Comparison of ENCODE assay signal across 9 cellular contexts in genomic region chr7:55085511-55086412, GRCh38.
DNase-seq lines count a peak whose midpoint lies in the region; ATAC-seq and TF ChIP-seq lines count a peak whose summit lies in the region.
"Had no signal": no experiment of that assay in that cellular context is flagged by ENCODE, and none has a peak within 500 bp of the region (broad histone marks: within the 10 kb centered on the region; RNA-seq: fewer than 3 reads in every experiment).

No MANE protein-coding gene starts in this region.

- H3K4me2 ChIP-seq in OCI-LY7 (ENCODE audit: low read length) (no peak overlapping the region), H9 (ENCODE audit: insufficient read depth, insufficient read length, low read length) (no peak overlapping the region)

- H3K27ac ChIP-seq in A673 (ENCODE audit: low read depth, low read length, poor library complexity, severe bottlenecking) (peak overlapping the region; percentile 25), SK-N-MC (peak overlapping the region; percentile 25; the same call in 1 of the 2 replicates), right lobe of liver (peak overlapping the region in 2 of 3 donors; percentile 31 to 46), OCI-LY7 (ENCODE audit: low read depth, low read length, poor library complexity, severe bottlenecking) (no peak overlapping the region), H9 (ENCODE audit: insufficient read length, low read depth, low read length) (no peak overlapping the region)

- no peak overlapping the region for H4K91ac ChIP-seq in H9 (ENCODE audit: insufficient read length, low read depth, low read length)

- CTCF ChIA-PET in A673 (lab: Charles Lee) (no interaction called here), OCI-LY7 (lab: Charles Lee; ENCODE audit: unreplicated experiment) (no interaction called here)

- no peak overlapping the region for H3T11ph ChIP-seq in H9 (ENCODE audit: low read length)

- no peaks in the 10 kb centered on the region for H3K9me3 Mint-ChIP-seq in H9

- peaks cover 18% of the 10 kb centered on the region for H3K4me1 ChIP-seq in A673 (ENCODE audit: insufficient read depth, low read length, poor library complexity, severe bottlenecking)
- peaks cover 0 to 34% (median 18%) of the 10 kb centered on the region in 4 donors for H3K4me1 ChIP-seq in right lobe of liver
- peaks cover 22% of the 10 kb centered on the region for H3K4me1 ChIP-seq in OCI-LY7 (ENCODE audit: insufficient read depth, low read length, poor library complexity, severe bottlenecking)
- peaks cover 2% of the 10 kb centered on the region; the same call in 1 of the 2 replicates for H3K4me1 ChIP-seq in H9 (ENCODE audit: insufficient read depth, low read length)

- H3K36me3 Mint-ChIP-seq in H9 (ENCODE audit: insufficient read depth in 1 of 3, low read depth in 3 of 3): no peaks in the 10 kb centered on the region
- H3K36me3 Mint-ChIP-seq: CD4-positive, CD25-positive, alpha-beta regulatory T cell had no signal

- H2BK120ac ChIP-seq in H9 (ENCODE audit: low read depth, low read length, poor library complexity, severe bottlenecking): no peak overlapping the region

- intact Hi-C loops in A673 (cut with micrococcal nuclease; ENCODE audit: unreplicated experiment): no loop called here
- intact Hi-C loops in right lobe of liver (cut with DNase I): no loop called here
- intact Hi-C loops in OCI-LY7 (cut with micrococcal nuclease; ENCODE audit: unreplicated experiment): loop anchor here (10.0 kb wide), 1 partner anchor 169 kb away; no protein-coding TSS in a partner anchor
- intact Hi-C loops in posterior vena cava (cut with DNase I): loop anchor here in 1 of 2 donors (2.0 kb wide), 1 partner anchor 59 kb away; no protein-coding TSS in a partner anchor

- no peak overlapping the region for H3K4ac ChIP-seq in H9 (ENCODE audit: low read depth, low read length)

- H3K9me3 ChIP-seq in A673 (ENCODE audit: low read depth, low read length, poor library complexity, severe bottlenecking) (no peaks in the 10 kb centered on the region), SK-N-MC (ENCODE audit: low read depth, low read length) (no peaks in the 10 kb centered on the region), right lobe of liver (no peaks in the 10 kb centered on the region), OCI-LY7 (ENCODE audit: low read length) (no peaks in the 10 kb centered on the region), H9 (ENCODE audit: control insufficient read depth, low read depth, low read length) (no peaks in the 10 kb centered on the region)

- no peak overlapping the region for H2BK12ac ChIP-seq in H9 (ENCODE audit: insufficient read length, low read depth, low read length)

- H2AFZ ChIP-seq in OCI-LY7 (ENCODE audit: low read length) (no peak overlapping the region), H9 (ENCODE audit: low read length) (no peak overlapping the region)

- no peak overlapping the region for H2AK5ac ChIP-seq in H9 (ENCODE audit: insufficient read length, low read length)

- H3K14ac ChIP-seq in H9 (ENCODE audit: insufficient read depth, low read length): no peak overlapping the region

- H2BK5ac ChIP-seq in H9 (ENCODE audit: insufficient read length, low read length): no peak overlapping the region

- H3K36me3 ChIP-seq in A673 (ENCODE audit: insufficient read depth, low read length, poor library complexity, severe bottlenecking) (no peaks in the 10 kb centered on the region), SK-N-MC (ENCODE audit: insufficient read depth, low read length) (no peaks in the 10 kb centered on the region), right lobe of liver (no peaks in the 10 kb centered on the region), OCI-LY7 (ENCODE audit: insufficient read depth, low read length) (no peaks in the 10 kb centered on the region)

- H2BK15ac ChIP-seq in H9 (ENCODE audit: low read depth, low read length): no peak overlapping the region

- POLR2A ChIA-PET in A673 (lab: Charles Lee; ENCODE audit: low non-redundant PET) (no interaction called here), OCI-LY7 (lab: Charles Lee) (no interaction called here)

- no peaks in the 10 kb centered on the region for H3K23me2 ChIP-seq in H9 (ENCODE audit: insufficient read length, low read depth, low read length, poor library complexity, severe bottlenecking)

- ATAC-seq in GM21786 (IDR thresholded peaks at IDR 0.05; ENCODE audit: unreplicated experiment): peak; percentile 13
- ATAC-seq in right lobe of liver: no peak

- H3K27ac Mint-ChIP-seq in H9: no peak overlapping the region
- H3K27ac Mint-ChIP-seq: CD4-positive, CD25-positive, alpha-beta regulatory T cell had no signal

- H4K20me1 ChIP-seq in OCI-LY7 (ENCODE audit: insufficient read depth, low read length): no peaks in the 10 kb centered on the region
- no peaks in the 10 kb centered on the region for H4K20me1 ChIP-seq in H9 (ENCODE audit: control insufficient read depth, insufficient read depth, insufficient read length)

- no peaks in the 10 kb centered on the region for H3K27me3 Mint-ChIP-seq in H9 (ENCODE audit: low read depth)

- DNase-seq in A673 (ENCODE audit: low spot score): no peak
- no peak for DNase-seq in SK-N-MC (ENCODE audit: low read depth, low spot score)
- DNase-seq in right lobe of liver: no peak
- DNase-seq in OCI-LY7 (ENCODE audit: low spot score): no peak
- DNase-seq in posterior vena cava (ENCODE audit: low spot score): no peak
- DNase-seq in H9: no peak
- no peak for DNase-seq in GM10266 (ENCODE audit: extremely low spot score)

- H3K9ac ChIP-seq in SK-N-MC (ENCODE audit: insufficient read length): no peak overlapping the region
- no peak overlapping the region for H3K9ac ChIP-seq in H9 (ENCODE audit: extremely low read depth, insufficient read length, low read length)

- WGBS in right lobe of liver (ENCODE audit: insufficient coverage, low coverage, low lambda C conversion rate, missing lambda C conversion rate): 74% methylated on average over 12 of the region's 12 CpGs
- no CpG with 5 or more reads among the region's 12 CpGs for WGBS in H9 (ENCODE audit: extremely low coverage, insufficient read length, low lambda C conversion rate)

- TF ChIP-seq CTCF in A673 (conservative IDR thresholded peaks at IDR 0.05; ENCODE audit: low read depth, low read length): no peak
- no peak for TF ChIP-seq CTCF in right lobe of liver (IDR thresholded peaks at IDR 0.05)
- no peak for TF ChIP-seq CTCF in OCI-LY7 (conservative IDR thresholded peaks at IDR 0.05; ENCODE audit: low read length)
- TF ChIP-seq CTCF in H9 (conservative IDR thresholded peaks at IDR 0.05): no peak
- TF ChIP-seq CTCF in GM10266 (IDR thresholded peaks at IDR 0.05; ENCODE audit: control insufficient read depth, insufficient read depth, low read depth, missing control alignments): no peak

- H3K27me3 ChIP-seq in A673 (replicated peaks; ENCODE audit: insufficient read depth, low read depth, low read length, poor library complexity) (no peaks in the 10 kb centered on the region), right lobe of liver (no peaks in the 10 kb centered on the region), H9 (ENCODE audit: insufficient read depth, low read length) (no peaks in the 10 kb centered on the region)

- H3K4me3 ChIP-seq in A673 (ENCODE audit: low read depth, low read length, poor library complexity, severe bottlenecking) (peak overlapping the region; percentile 27), SK-N-MC (peak overlapping the region; percentile 53), right lobe of liver (no peak overlapping the region), OCI-LY7 (ENCODE audit: low read depth, low read length, poor library complexity, severe bottlenecking) (no peak overlapping the region)

- no peak overlapping the region for H3K56ac ChIP-seq in H9 (ENCODE audit: insufficient read length, low read depth, low read length)

- no peak for TF ChIP-seq POLR2A in right lobe of liver (IDR thresholded peaks at IDR 0.05)

- H2BK20ac ChIP-seq in H9 (ENCODE audit: low read depth, low read length, poor library complexity, severe bottlenecking): no peak overlapping the region

- BruUV-seq in A673 (replicated peaks; lab: Mats Ljungman, UMichigan) (no TSS peak), OCI-LY7 (replicated peaks; lab: Mats Ljungman, UMichigan) (no TSS peak)

- no peak overlapping the region for H4K8ac ChIP-seq in H9 (replicated peaks; ENCODE audit: insufficient read length, low read depth, low read length)

- no peaks in the 10 kb centered on the region for H3K79me1 ChIP-seq in H9 (ENCODE audit: insufficient read depth, low read depth, low read length, poor library complexity, severe bottlenecking)

- H3K23ac ChIP-seq in H9 (ENCODE audit: insufficient read length, low read depth, low read length): no peak overlapping the region

- H3K18ac ChIP-seq in H9 (ENCODE audit: insufficient read length, low read depth, low read length): no peak overlapping the region

- H4K5ac ChIP-seq in H9 (ENCODE audit: insufficient read length, low read depth, low read length): no peak overlapping the region

- no peak overlapping the region for H3K4me3 Mint-ChIP-seq in H9

- no peaks in the 10 kb centered on the region for H3K9me2 ChIP-seq in OCI-LY7 (ENCODE audit: insufficient read depth, low read length)

- peaks cover 14 to 20% of the 10 kb centered on the region in 2 experiments for H3K4me1 Mint-ChIP-seq in H9

- H3K79me2 ChIP-seq in OCI-LY7 (ENCODE audit: insufficient read depth, low read depth, low read length) (no peaks in the 10 kb centered on the region), H9 (ENCODE audit: insufficient read depth, low read length) (no peaks in the 10 kb centered on the region)

Comparison
In these comparisons a context has a peak if more than half of its experiments do, and no peak if none do; other contexts are left out.
1. H3K27ac ChIP-seq: peak in A673 (single experiment), SK-N-MC (single experiment) and right lobe of liver (2 of 3); none in OCI-LY7 (single experiment) and H9 (single experiment).
2. H3K4me3 ChIP-seq: peak in A673 (single experiment) and SK-N-MC (single experiment); none in right lobe of liver (0 of 3) and OCI-LY7 (single experiment).